In the genomic region with DNA sequence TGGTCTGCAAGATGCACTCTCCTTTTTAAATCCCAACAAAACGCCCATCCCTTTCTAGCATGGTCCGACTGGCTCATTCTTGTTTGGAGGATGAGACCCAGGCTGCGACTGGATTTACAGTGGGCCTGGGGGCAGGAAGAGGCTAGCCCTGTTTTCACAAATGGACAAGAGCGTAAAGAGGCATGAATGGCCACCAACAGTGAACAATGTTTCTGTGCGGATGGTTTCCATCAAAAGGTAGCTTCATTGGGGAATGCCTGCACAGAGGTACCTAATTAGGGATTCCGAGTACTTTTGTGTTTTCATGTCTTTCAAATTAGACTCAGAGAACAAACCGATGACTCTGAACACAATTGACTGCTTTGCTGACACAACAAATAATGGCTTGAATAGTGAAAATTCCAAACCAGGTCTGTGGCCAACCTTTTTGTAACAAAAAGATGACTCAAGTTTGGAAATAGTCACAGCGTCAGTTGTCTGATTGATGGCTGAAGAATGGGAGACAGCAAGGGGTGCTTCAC, we compare ENCODE assay signal across 1 cellular context.
TF ChIP-seq lines count a peak whose summit lies in the region.

No MANE protein-coding gene starts in this region.

TF ChIP-seq in HepG2, 621 proteins besides CTCF, POLR2A, EP300 and RAD21:
- TF ChIP-seq, protein P1, sequence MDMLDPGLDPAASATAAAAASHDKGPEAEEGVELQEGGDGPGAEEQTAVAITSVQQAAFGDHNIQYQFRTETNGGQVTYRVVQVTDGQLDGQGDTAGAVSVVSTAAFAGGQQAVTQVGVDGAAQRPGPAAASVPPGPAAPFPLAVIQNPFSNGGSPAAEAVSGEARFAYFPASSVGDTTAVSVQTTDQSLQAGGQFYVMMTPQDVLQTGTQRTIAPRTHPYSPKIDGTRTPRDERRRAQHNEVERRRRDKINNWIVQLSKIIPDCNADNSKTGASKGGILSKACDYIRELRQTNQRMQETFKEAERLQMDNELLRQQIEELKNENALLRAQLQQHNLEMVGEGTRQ (IDR thresholded peaks at IDR 0.05; ENCODE audit: low read depth, low read length) = no peak
- TF ChIP-seq, protein P1 (CRISPR knock-in tag; IDR thresholded peaks at IDR 0.05; ENCODE audit: borderline replicate concordance) = no peak
- TF ChIP-seq MAFK (conservative IDR thresholded peaks at IDR 0.05 in 1 of 2, IDR thresholded peaks at IDR 0.05 in 1 of 2; ENCODE audit: low read length in 2 of 2) = peak; percentile 58 to 81
- TF ChIP-seq HDAC2 (CRISPR knock-in tag; IDR thresholded peaks at IDR 0.05) = no peak
- TF ChIP-seq, protein P2, sequence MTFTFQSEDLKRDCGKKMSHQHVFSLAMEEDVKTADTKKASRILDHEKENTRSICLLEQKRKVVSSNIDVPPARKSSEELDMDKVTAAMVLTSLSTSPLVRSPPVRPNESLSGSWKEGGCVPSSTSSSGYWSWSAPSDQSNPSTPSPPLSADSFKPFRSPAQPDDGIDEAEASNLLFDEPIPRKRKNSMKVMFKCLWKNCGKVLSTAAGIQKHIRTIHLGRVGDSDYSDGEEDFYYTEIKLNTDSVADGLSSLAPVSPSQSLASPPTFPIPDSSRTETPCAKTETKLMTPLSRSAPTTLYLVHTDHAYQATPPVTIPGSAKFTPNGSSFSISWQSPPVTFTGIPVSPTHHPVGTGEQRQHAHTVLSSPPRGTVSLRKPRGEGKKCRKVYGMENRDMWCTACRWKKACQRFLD (CRISPR knock-in tag; IDR thresholded peaks at IDR 0.05; ENCODE audit: borderline replicate concordance) = no peak
- no peak for TF ChIP-seq ZNF780A (CRISPR knock-in tag; IDR thresholded peaks at IDR 0.05)
- peak; percentile 60 for TF ChIP-seq MAFF (IDR thresholded peaks at IDR 0.05; ENCODE audit: low read depth, low read length)
- TF ChIP-seq, protein P3, sequence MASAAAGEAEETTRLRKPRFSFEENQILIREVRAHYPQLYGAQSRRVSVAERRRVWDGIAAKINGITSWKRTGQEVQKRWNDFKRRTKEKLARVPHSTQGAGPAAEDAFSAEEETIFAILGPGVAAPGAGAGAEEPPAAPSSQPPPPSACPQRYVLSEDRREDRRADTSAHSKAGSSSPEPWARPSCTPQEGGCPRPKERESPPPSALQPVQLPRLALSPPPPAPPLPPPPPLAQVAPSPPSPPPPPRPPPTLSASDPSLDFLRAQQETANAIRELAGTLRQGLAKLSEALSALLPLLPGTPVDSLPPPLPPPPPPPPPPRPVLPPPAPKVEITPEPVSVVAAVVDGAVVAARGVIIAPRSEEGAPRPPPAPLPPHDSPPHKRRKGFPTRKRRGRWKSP (CRISPR knock-in tag; IDR thresholded peaks at IDR 0.05) = no peak
- TF ChIP-seq RARG (CRISPR knock-in tag; IDR thresholded peaks at IDR 0.05; ENCODE audit: low read depth) = no peak
- no peak for TF ChIP-seq HNRNPH1 (optimal IDR thresholded peaks at IDR 0.05; ENCODE audit: low read depth, low read length)
- TF ChIP-seq TAF15 (IDR thresholded peaks at IDR 0.05; ENCODE audit: low read depth, low read length, poor library complexity, severe bottlenecking) = no peak
